Comparison of ENCODE assay signal across 12 cellular contexts in genomic region chr1:1907098-1907736, GRCh38. TPM values are rescaled to one million over a fixed set of nuclear protein-coding genes. Genes with fewer than 3 reads are reported as not detected.
A peak's percentile ranks its signal among the peaks of the same experiment; 100 is the strongest.
DNase-seq lines count a peak whose midpoint lies in the region; ATAC-seq and TF ChIP-seq lines count a peak whose summit lies in the region.
"Had no signal": no experiment of that assay in that cellular context is flagged by ENCODE, and none has a peak within 500 bp of the region (broad histone marks: within the 10 kb centered on the region; RNA-seq: fewer than 3 reads in every experiment).

No MANE protein-coding gene starts in this region.

- TF ChIP-seq CTCF in type B pancreatic cell (conservative IDR thresholded peaks at IDR 0.05) = no peak

- no peaks in the 10 kb centered on the region for H3K27me3 Mint-ChIP-seq in activated naive CD4-positive, alpha-beta T cell treated with anti-CD3 and anti-CD28 coated beads for 36 hours (ENCODE audit: low read depth)
- H3K27me3 Mint-ChIP-seq in type B pancreatic cell = no peaks in the 10 kb centered on the region
- H3K27me3 Mint-ChIP-seq: activated naive CD8-positive, alpha-beta T cell; CD4-positive, alpha-beta memory T cell had no signal

- H3K36me3 Mint-ChIP-seq in activated naive CD4-positive, alpha-beta T cell treated with anti-CD3 and anti-CD28 coated beads for 36 hours (ENCODE audit: low read depth) = no peaks in the 10 kb centered on the region
- H3K36me3 Mint-ChIP-seq in type B pancreatic cell = no peaks in the 10 kb centered on the region
- H3K36me3 Mint-ChIP-seq: activated naive CD8-positive, alpha-beta T cell; CD4-positive, alpha-beta memory T cell had no signal

- H3K27ac Mint-ChIP-seq in activated naive CD4-positive, alpha-beta T cell treated with anti-CD3 and anti-CD28 coated beads for 36 hours = no peak overlapping the region
- H3K27ac Mint-ChIP-seq in type B pancreatic cell = peak overlapping the region; percentile 29

- ATAC-seq in GM18511 (IDR thresholded peaks at IDR 0.05; ENCODE audit: unreplicated experiment) = no peak
- ATAC-seq: gastrocnemius medialis had no signal

- H3K4me1 Mint-ChIP-seq in activated naive CD4-positive, alpha-beta T cell treated with anti-CD3 and anti-CD28 coated beads for 36 hours (ENCODE audit: low read depth) = peaks cover 16% of the 10 kb centered on the region
- H3K4me1 Mint-ChIP-seq in type B pancreatic cell (ENCODE audit: unreplicated experiment) = peaks cover 6% of the 10 kb centered on the region

- CTCF ChIA-PET in activated naive CD4-positive, alpha-beta T cell treated with anti-CD3 and anti-CD28 coated beads for 36 hours (lab: Charles Lee) = interaction anchor here (0.7 to 4.1 kb wide), 2 partner anchors 9 to 103 kb away, joined by 3 to 19 read pairs; no protein-coding TSS in a partner anchor

- no peak for TF ChIP-seq POLR2A in erythroblast (IDR thresholded peaks at IDR 0.05; ENCODE audit: low read length)

- DNase-seq in activated naive CD4-positive, alpha-beta T cell treated with anti-CD3 and anti-CD28 coated beads for 36 hours = peak; percentile 35
- no peak for DNase-seq in activated naive CD4-positive, alpha-beta T cell (lab: John Stamatoyannopoulos, UW)
- DNase-seq in NCI-H2171 treated with DMSO at 0.1 percent for 48 hours (lab: John Stamatoyannopoulos, UW) (peak; percentile 72), erythroblast (lab: John Stamatoyannopoulos, UW) (peak; percentile 38 to 70), type B pancreatic cell (ENCODE audit: extremely low spot score, unreplicated experiment) (peak; percentile 68), nucleus accumbens (lab: John Stamatoyannopoulos, UW) (no peak)
- DNase-seq in activated CD4-positive, alpha-beta T cell treated with anti-CD3 and anti-CD28 coated beads, Interleukin-2, amount 50 U/mL, for 48 hours = no peak
- DNase-seq: gastrocnemius medialis had no signal

- peak overlapping the region; percentile 73 for H3K4me3 Mint-ChIP-seq in activated naive CD4-positive, alpha-beta T cell treated with anti-CD3 and anti-CD28 coated beads for 36 hours
- peak overlapping the region; percentile 28 for H3K4me3 Mint-ChIP-seq in type B pancreatic cell

- intact Hi-C loops in activated naive CD4-positive, alpha-beta T cell treated with anti-CD3 and anti-CD28 coated beads for 36 hours (cut with micrococcal nuclease) = loop anchor here (5.0 kb wide), 2 partner anchors 185 to 330 kb away; partner anchors contain the start of gene CDK11A

- no peaks in the 10 kb centered on the region for H3K9me3 Mint-ChIP-seq in activated naive CD4-positive, alpha-beta T cell treated with anti-CD3 and anti-CD28 coated beads for 36 hours
- no peaks in the 10 kb centered on the region for H3K9me3 Mint-ChIP-seq in type B pancreatic cell
- H3K9me3 Mint-ChIP-seq: CD4-positive, alpha-beta memory T cell had no signal

RNA-seq across cellular contexts. Expression of gene CALML6, which starts 7.8 kb away (rescaled TPM):
- under 1 TPM; 0.41 to 0.86 TPM for total RNA-seq in activated naive CD4-positive, alpha-beta T cell treated with anti-CD3 and anti-CD28 coated beads for 36 hours
- 0.36 and 0.65 TPM in 2 replicates for total RNA-seq in type B pancreatic cell (ENCODE audit: low replicate concordance)
- total RNA-seq: SJSA1 had no signal

RNA-seq across cellular contexts. Expression of gene TMEM52, which starts 11.9 kb away (rescaled TPM):
- under 1 TPM in 1 of 2 experiments, not detected in 1; 0.99 TPM for total RNA-seq in activated naive CD4-positive, alpha-beta T cell treated with anti-CD3 and anti-CD28 coated beads for 36 hours
- 1.8 and 3.9 TPM in 2 replicates for total RNA-seq in type B pancreatic cell (ENCODE audit: low replicate concordance)

RNA-seq across cellular contexts. Expression of gene GNB1, which starts 16.3 kb away (rescaled TPM):
- total RNA-seq in activated naive CD4-positive, alpha-beta T cell treated with anti-CD3 and anti-CD28 coated beads for 36 hours = 100 to 1,000 TPM; 326 to 351 TPM
- 279 and 297 TPM in 2 replicates for total RNA-seq in type B pancreatic cell (ENCODE audit: low replicate concordance)

Comparison
In these comparisons a context has a peak if more than half of its experiments do, and no peak if none do; other contexts are left out.
1. DNase-seq: peak in activated naive CD4-positive, alpha-beta T cell treated with anti-CD3 and anti-CD28 coated beads for 36 hours (single experiment), NCI-H2171 treated with DMSO at 0.1 percent for 48 hours (single experiment), erythroblast (2 of 2) and type B pancreatic cell (single experiment); none in activated naive CD4-positive, alpha-beta T cell (0 of 4), activated CD4-positive, alpha-beta T cell treated with anti-CD3 and anti-CD28 coated beads, Interleukin-2, amount 50 U/mL, for 48 hours (0 of 2) and nucleus accumbens (0 of 56).